Comparison of ENCODE assay signal across 20 cellular contexts in the genomic region with DNA sequence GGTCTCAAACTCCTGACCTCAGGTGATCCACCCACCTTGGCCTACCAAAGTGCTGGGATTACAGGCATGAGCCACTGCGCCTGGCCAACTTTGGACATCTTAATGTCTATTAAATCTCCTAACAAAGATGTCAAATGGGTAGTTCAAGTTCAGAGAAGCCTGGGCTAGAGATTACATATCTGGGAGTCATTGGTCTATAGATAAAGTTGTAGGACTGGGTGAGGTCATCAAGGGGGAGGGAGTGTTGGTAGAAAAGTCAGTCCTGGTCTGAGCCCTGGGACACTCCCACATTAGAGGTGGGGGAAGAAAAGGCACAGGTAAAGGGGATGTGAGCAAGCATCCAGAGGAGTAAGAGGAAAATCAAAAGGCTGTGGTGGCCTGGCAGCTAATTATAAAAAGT. TPM values are rescaled to one million over a fixed set of nuclear protein-coding genes. Genes with fewer than 3 reads are reported as not detected.
DNase-seq lines count a peak whose midpoint lies in the region; ATAC-seq and TF ChIP-seq lines count a peak whose summit lies in the region.
"Had no signal": no experiment of that assay in that cellular context is flagged by ENCODE, and none has a peak within 500 bp of the region (broad histone marks: within the 10 kb centered on the region; RNA-seq: fewer than 3 reads in every experiment).

No MANE protein-coding gene starts in this region.

- H3K4me3 Mint-ChIP-seq in activated CD4-positive, alpha-beta T cell treated with anti-CD3 and anti-CD28 coated beads, Interleukin-2, amount 10 ng/mL, durations not matched to agents 7 days and 5 days: peak overlapping the region; percentile 13
- no peak overlapping the region for H3K4me3 Mint-ChIP-seq in activated naive CD8-positive, alpha-beta T cell treated with anti-CD3 and anti-CD28 coated beads for 36 hours
- H3K4me3 Mint-ChIP-seq in progenitor cell of endocrine pancreas (ENCODE audit: low read depth): no peak overlapping the region
- H3K4me3 Mint-ChIP-seq: CD14-positive monocyte had no signal

- no peak overlapping the region for H3K4me3 ChIP-seq in OCI-LY3 (ENCODE audit: low read length)
- H3K4me3 ChIP-seq: adrenal gland had no signal

- DNase-seq in activated CD4-positive, alpha-beta T cell treated with anti-CD3 and anti-CD28 coated beads, Interleukin-2, amount 10 ng/mL, durations not matched to agents 7 days and 5 days: no peak
- no peak for DNase-seq in activated CD4-positive, alpha-beta T cell treated with anti-CD3 and anti-CD28 coated beads for 1 hour
- no peak for DNase-seq in activated naive CD8-positive, alpha-beta T cell treated with anti-CD3 and anti-CD28 coated beads for 36 hours
- DNase-seq in progenitor cell of endocrine pancreas (ENCODE audit: low spot score, unreplicated experiment) (no peak), NCI-H526 treated with DMSO at 0.1 percent for 48 hours (lab: John Stamatoyannopoulos, UW) (no peak)
- DNase-seq: activated CD8-positive, alpha-beta memory T cell treated with anti-CD3 and anti-CD28 coated beads, Interleukin-2, amount 50 U/mL, for 4 hours; adrenal gland; DMS53; foreskin melanocyte; hypothalamus; kidney; NCI-H1417; NCI-H69; SHP77 treated with DMSO at 0.1 percent for 48 hours had no signal

- peaks cover 82% of the 10 kb centered on the region for H3K4me1 Mint-ChIP-seq in activated CD4-positive, alpha-beta T cell treated with anti-CD3 and anti-CD28 coated beads, Interleukin-2, amount 10 ng/mL, durations not matched to agents 7 days and 5 days
- H3K4me1 Mint-ChIP-seq in activated naive CD8-positive, alpha-beta T cell treated with anti-CD3 and anti-CD28 coated beads for 36 hours: peaks cover 68% of the 10 kb centered on the region
- peaks cover 12% of the 10 kb centered on the region for H3K4me1 Mint-ChIP-seq in progenitor cell of endocrine pancreas (ENCODE audit: low read depth)

- POLR2A ChIA-PET in activated CD4-positive, alpha-beta T cell treated with anti-CD3 and anti-CD28 coated beads, Interleukin-2, amount 10 ng/mL, durations not matched to agents 7 days and 5 days (lab: Charles Lee): no interaction called here

- ATAC-seq in HG03565 (IDR thresholded peaks at IDR 0.05; ENCODE audit: unreplicated experiment) (no peak), GM19467 (IDR thresholded peaks at IDR 0.05; ENCODE audit: unreplicated experiment) (no peak)

- no peaks in the 10 kb centered on the region for H3K27me3 Mint-ChIP-seq in activated CD4-positive, alpha-beta T cell treated with anti-CD3 and anti-CD28 coated beads, Interleukin-2, amount 10 ng/mL, durations not matched to agents 7 days and 5 days
- H3K27me3 Mint-ChIP-seq in activated naive CD8-positive, alpha-beta T cell treated with anti-CD3 and anti-CD28 coated beads for 36 hours: no peaks in the 10 kb centered on the region
- no peaks in the 10 kb centered on the region for H3K27me3 Mint-ChIP-seq in progenitor cell of endocrine pancreas

- H3K36me3 Mint-ChIP-seq in activated CD4-positive, alpha-beta T cell treated with anti-CD3 and anti-CD28 coated beads, Interleukin-2, amount 10 ng/mL, durations not matched to agents 7 days and 5 days (ENCODE audit: low read depth): peaks cover 87% of the 10 kb centered on the region
- peaks cover 78% of the 10 kb centered on the region for H3K36me3 Mint-ChIP-seq in activated naive CD8-positive, alpha-beta T cell treated with anti-CD3 and anti-CD28 coated beads for 36 hours
- H3K36me3 Mint-ChIP-seq in progenitor cell of endocrine pancreas (ENCODE audit: insufficient read depth): peaks cover 6% of the 10 kb centered on the region

- peaks cover 32% of the 10 kb centered on the region for H3K4me1 ChIP-seq in OCI-LY3 (ENCODE audit: low read length)
- H3K4me1 ChIP-seq: parathyroid adenoma had no signal

- no peaks in the 10 kb centered on the region for H4K20me1 ChIP-seq in OCI-LY3 (ENCODE audit: insufficient read depth, low read length)

- peak overlapping the region; percentile 83; the same call in 1 of the 2 replicates for H3K27ac ChIP-seq in OCI-LY3 (ENCODE audit: low read length)
- H3K27ac ChIP-seq: adrenal gland, epithelial cell of prostate, parathyroid adenoma had no signal

- CTCF ChIA-PET in activated CD4-positive, alpha-beta T cell treated with anti-CD3 and anti-CD28 coated beads, Interleukin-2, amount 10 ng/mL, durations not matched to agents 7 days and 5 days (lab: Charles Lee): interaction anchor here (1.1 to 1.6 kb wide), 3 partner anchors 12 to 33 kb away, joined by 3 to 7 read pairs (median 3); no protein-coding TSS in a partner anchor

- H3K27me3 ChIP-seq in OCI-LY3 (ENCODE audit: low read depth, low read length): no peaks in the 10 kb centered on the region
- H3K27me3 ChIP-seq: adrenal gland had no signal

- H3K4me2 ChIP-seq in OCI-LY3 (ENCODE audit: low read length): no peak overlapping the region

- no peak for TF ChIP-seq CTCF in OCI-LY3 (IDR thresholded peaks at IDR 0.05; ENCODE audit: low read depth, low read length)
- TF ChIP-seq CTCF in progenitor cell of endocrine pancreas (IDR thresholded peaks at IDR 0.05; ENCODE audit: unreplicated experiment): no peak

- H3K9me3 ChIP-seq in OCI-LY3 (ENCODE audit: insufficient read depth, low read length): no peaks in the 10 kb centered on the region
- H3K9me3 ChIP-seq: adrenal gland had no signal

- H2AFZ ChIP-seq in OCI-LY3 (ENCODE audit: low read depth, low read length): no peak overlapping the region
- H2AFZ ChIP-seq: parathyroid adenoma had no signal

- peaks cover 5% of the 10 kb centered on the region for H3K9me3 Mint-ChIP-seq in activated CD4-positive, alpha-beta T cell treated with anti-CD3 and anti-CD28 coated beads, Interleukin-2, amount 10 ng/mL, durations not matched to agents 7 days and 5 days
- H3K9me3 Mint-ChIP-seq in activated naive CD8-positive, alpha-beta T cell treated with anti-CD3 and anti-CD28 coated beads for 36 hours: peaks cover 8% of the 10 kb centered on the region
- H3K9me3 Mint-ChIP-seq in progenitor cell of endocrine pancreas (ENCODE audit: low read depth): no peaks in the 10 kb centered on the region
- H3K9me3 Mint-ChIP-seq: CD14-positive monocyte had no signal

- peaks cover 11% of the 10 kb centered on the region for H3K36me3 ChIP-seq in OCI-LY3 (replicated peaks; ENCODE audit: low read depth, low read length)
- H3K36me3 ChIP-seq: adrenal gland had no signal

- peaks cover 59% of the 10 kb centered on the region for H3K79me2 ChIP-seq in OCI-LY3 (ENCODE audit: low read length)

- no peak overlapping the region for H3K9ac ChIP-seq in OCI-LY3 (ENCODE audit: low read length)
- H3K9ac ChIP-seq: parathyroid adenoma had no signal

- H3K27ac Mint-ChIP-seq in activated CD4-positive, alpha-beta T cell treated with anti-CD3 and anti-CD28 coated beads, Interleukin-2, amount 10 ng/mL, durations not matched to agents 7 days and 5 days: peak overlapping the region; percentile 89
- peak overlapping the region; percentile 90 for H3K27ac Mint-ChIP-seq in activated naive CD8-positive, alpha-beta T cell treated with anti-CD3 and anti-CD28 coated beads for 36 hours
- H3K27ac Mint-ChIP-seq in progenitor cell of endocrine pancreas: peak overlapping the region; percentile 70

RNA-seq across cellular contexts. Expression of a gene that starts 6.6 kb away (rescaled TPM):
- 10 to 100 TPM; 53.7 to 59.1 TPM for total RNA-seq in activated CD4-positive, alpha-beta T cell treated with anti-CD3 and anti-CD28 coated beads, Interleukin-2, amount 10 ng/mL, durations not matched to agents 7 days and 5 days
- total RNA-seq in activated naive CD8-positive, alpha-beta T cell treated with anti-CD3 and anti-CD28 coated beads for 36 hours: 10 to 100 TPM; 39.1 to 41.4 TPM
- total RNA-seq in progenitor cell of endocrine pancreas: 16.4 and 16.8 TPM in 2 replicates

RNA-seq across cellular contexts. Expression of a gene that starts 17.3 kb away (rescaled TPM):
- total RNA-seq in activated CD4-positive, alpha-beta T cell treated with anti-CD3 and anti-CD28 coated beads, Interleukin-2, amount 10 ng/mL, durations not matched to agents 7 days and 5 days: 10 to 100 TPM; 49.2 to 57.2 TPM
- total RNA-seq in activated naive CD8-positive, alpha-beta T cell treated with anti-CD3 and anti-CD28 coated beads for 36 hours: 10 to 100 TPM; 43.0 to 45.2 TPM
- total RNA-seq in progenitor cell of endocrine pancreas: 60.6 and 66.3 TPM in 2 replicates
